In the genomic region with DNA sequence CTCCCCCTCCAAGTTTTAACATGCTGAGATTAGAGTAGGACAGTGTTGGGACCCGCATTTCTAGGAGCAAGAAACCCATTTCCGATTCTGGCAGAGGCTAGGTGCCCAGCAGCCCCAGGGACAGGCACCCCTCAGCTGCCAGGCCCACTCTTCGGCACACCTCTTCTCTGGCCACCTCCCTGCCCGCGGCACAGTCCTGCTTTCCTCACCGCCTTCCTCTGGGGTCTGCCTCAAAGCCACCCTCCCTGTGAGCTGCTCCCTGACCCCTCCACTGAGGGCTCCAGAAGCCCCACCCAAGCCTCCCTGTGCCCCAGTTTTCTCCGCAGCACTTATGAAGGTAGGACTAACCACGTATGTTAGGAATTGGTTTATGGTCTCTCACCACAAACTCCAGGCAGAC, we compare ENCODE assay signal across 16 cellular contexts.
A peak's percentile ranks its signal among the peaks of the same experiment; 100 is the strongest.
DNase-seq lines count a peak whose midpoint lies in the region; ATAC-seq and TF ChIP-seq lines count a peak whose summit lies in the region.
"Had no signal": no experiment of that assay in that cellular context is flagged by ENCODE, and none has a peak within 500 bp of the region (broad histone marks: within the 10 kb centered on the region; RNA-seq: fewer than 3 reads in every experiment).

No MANE protein-coding gene starts in this region.

- H3K79me1 ChIP-seq in H9 (ENCODE audit: insufficient read depth, low read depth, low read length, poor library complexity, severe bottlenecking) (peaks cover 7% of the 10 kb centered on the region), mesenchymal stem cell (replicated peaks; ENCODE audit: low read length, poor library complexity, severe bottlenecking) (peaks cover 51% of the 10 kb centered on the region)

- H2BK20ac ChIP-seq in H9 (ENCODE audit: low read depth, low read length, poor library complexity, severe bottlenecking) = no peak overlapping the region

- H4K5ac ChIP-seq in H9 (ENCODE audit: insufficient read length, low read depth, low read length) = no peak overlapping the region

- no peak for TF ChIP-seq CTCF in H9 (conservative IDR thresholded peaks at IDR 0.05)
- TF ChIP-seq CTCF in suprapubic skin (IDR thresholded peaks at IDR 0.05) = no peak
- no peak for TF ChIP-seq CTCF in mucosa of descending colon (IDR thresholded peaks at IDR 0.05)

- H3K4me1 ChIP-seq in H9 (ENCODE audit: insufficient read depth, low read length) (peaks cover 13% of the 10 kb centered on the region; the same call in 1 of the 2 replicates), adipocyte (ENCODE audit: control insufficient read depth, insufficient read depth, low read length) (peaks cover 49% of the 10 kb centered on the region), mesenchymal stem cell (ENCODE audit: control insufficient read depth, insufficient read depth, low read depth, low read length) (peaks cover 8% of the 10 kb centered on the region), suprapubic skin (peaks cover 78% of the 10 kb centered on the region), mucosa of descending colon (ENCODE audit: low read depth) (peaks cover 9% of the 10 kb centered on the region)

- peaks cover 8 to 18% (median 15%) of the 10 kb centered on the region in 3 experiments for H3K36me3 Mint-ChIP-seq in H9 (ENCODE audit: insufficient read depth in 1 of 3, low read depth in 3 of 3)

- peaks cover 47 to 67% of the 10 kb centered on the region in 2 experiments for H3K4me1 Mint-ChIP-seq in H9

- H2BK120ac ChIP-seq in H9 (ENCODE audit: low read depth, low read length, poor library complexity, severe bottlenecking) (no peak overlapping the region), mesenchymal stem cell (ENCODE audit: low read depth, low read length) (no peak overlapping the region)

- no peak for TF ChIP-seq POLR2A in suprapubic skin (IDR thresholded peaks at IDR 0.05)

- H2BK5ac ChIP-seq in H9 (ENCODE audit: insufficient read length, low read length) = no peak overlapping the region
- H2BK5ac ChIP-seq in mesenchymal stem cell (ENCODE audit: low read depth, low read length, poor library complexity, severe bottlenecking) = no peak overlapping the region

- H3K14ac ChIP-seq in H9 (ENCODE audit: insufficient read depth, low read length) = no peak overlapping the region
- H3K14ac ChIP-seq in mesenchymal stem cell (ENCODE audit: low read length in 2 of 2) = peak overlapping the region in 1 of 2 experiments; percentile 19

- no peaks in the 10 kb centered on the region for H3K23me2 ChIP-seq in H9 (ENCODE audit: insufficient read length, low read depth, low read length, poor library complexity, severe bottlenecking)

- no peak overlapping the region for H3K23ac ChIP-seq in H9 (ENCODE audit: insufficient read length, low read depth, low read length)
- H3K23ac ChIP-seq in mesenchymal stem cell (ENCODE audit: low read length in 2 of 2) = no peak overlapping the region

- H2AK5ac ChIP-seq in H9 (ENCODE audit: insufficient read length, low read length) = no peak overlapping the region
- H2AK5ac ChIP-seq in mesenchymal stem cell (ENCODE audit: low read length, severe bottlenecking) = no peak overlapping the region

- H2AFZ ChIP-seq in H9 (ENCODE audit: low read length) (no peak overlapping the region), mesenchymal stem cell (ENCODE audit: low read depth, low read length) (no peak overlapping the region)
- H2AFZ ChIP-seq: parathyroid adenoma had no signal

- H3K56ac ChIP-seq in H9 (ENCODE audit: insufficient read length, low read depth, low read length) = no peak overlapping the region

- no peak overlapping the region for H3T11ph ChIP-seq in H9 (ENCODE audit: low read length)

- H4K8ac ChIP-seq in H9 (replicated peaks; ENCODE audit: insufficient read length, low read depth, low read length) = no peak overlapping the region
- peak overlapping the region; percentile 70 for H4K8ac ChIP-seq in mesenchymal stem cell (ENCODE audit: low read length)

- H2BK15ac ChIP-seq in H9 (ENCODE audit: low read depth, low read length) (no peak overlapping the region), mesenchymal stem cell (ENCODE audit: low read depth, poor library complexity, severe bottlenecking) (peak overlapping the region; percentile 48)

- peaks cover 14% of the 10 kb centered on the region; the same call in 1 of the 2 replicates for H3K79me2 ChIP-seq in H9 (ENCODE audit: insufficient read depth, low read length)

- no peak overlapping the region for H3K9ac ChIP-seq in H9 (ENCODE audit: extremely low read depth, insufficient read length, low read length)
- peak overlapping the region; percentile 83 for H3K9ac ChIP-seq in adipocyte (ENCODE audit: low read length)
- H3K9ac ChIP-seq in mesenchymal stem cell (ENCODE audit: low read length) = peak overlapping the region; percentile 85
- H3K9ac ChIP-seq: parathyroid adenoma had no signal

- no peaks in the 10 kb centered on the region for H3K9me3 ChIP-seq in H9 (ENCODE audit: control insufficient read depth, low read depth, low read length)
- no peaks in the 10 kb centered on the region for H3K9me3 ChIP-seq in adipocyte (ENCODE audit: control insufficient read depth, low read length)
- H3K9me3 ChIP-seq in mesenchymal stem cell (ENCODE audit: control insufficient read depth, low read length) = no peaks in the 10 kb centered on the region
- H3K9me3 ChIP-seq in suprapubic skin = no peaks in the 10 kb centered on the region
- H3K9me3 ChIP-seq in mucosa of descending colon = no peaks in the 10 kb centered on the region

- no peaks in the 10 kb centered on the region for H4K20me1 ChIP-seq in H9 (ENCODE audit: control insufficient read depth, insufficient read depth, insufficient read length)

- H3K9me3 Mint-ChIP-seq in H9 = no peaks in the 10 kb centered on the region

- H2BK12ac ChIP-seq in H9 (ENCODE audit: insufficient read length, low read depth, low read length) (no peak overlapping the region), mesenchymal stem cell (ENCODE audit: low read length in 2 of 2) (peak overlapping the region in 1 of 2 experiments; percentile 17)

- no CpG with 5 or more reads among the region's 8 CpGs for WGBS in H9 (ENCODE audit: extremely low coverage, insufficient read length, low lambda C conversion rate)
- WGBS in mesenchymal stem cell = 93% methylated on average over 8 of the region's 8 CpGs
- WGBS in suprapubic skin = 69% methylated on average over 8 of the region's 8 CpGs

- H3K4me3 Mint-ChIP-seq in H9 = no peak overlapping the region

- no peak for ATAC-seq in mucosa of descending colon

- H3K27ac ChIP-seq in H9 (ENCODE audit: insufficient read length, low read depth, low read length) (no peak overlapping the region), mesenchymal stem cell (ENCODE audit: low read length, poor library complexity, severe bottlenecking) (no peak overlapping the region), suprapubic skin (peak overlapping the region; percentile 91)
- H3K27ac ChIP-seq: parathyroid adenoma had no signal

- no peaks in the 10 kb centered on the region for H3K27me3 Mint-ChIP-seq in H9 (ENCODE audit: low read depth)

- H3K27me3 ChIP-seq in H9 (ENCODE audit: insufficient read depth, low read length) (no peaks in the 10 kb centered on the region), adipocyte (replicated peaks; ENCODE audit: control insufficient read depth, insufficient read depth, low read length) (no peaks in the 10 kb centered on the region), mesenchymal stem cell (ENCODE audit: control insufficient read depth in 1 of 2, insufficient read depth in 1 of 2, low read length in 2 of 2) (no peaks in the 10 kb centered on the region), suprapubic skin (no peaks in the 10 kb centered on the region)

- H3K36me3 ChIP-seq in adipocyte (ENCODE audit: control insufficient read depth, insufficient read depth, low read length, severe bottlenecking) (peaks cover 6% of the 10 kb centered on the region), mesenchymal stem cell (ENCODE audit: control insufficient read depth in 1 of 2, insufficient read depth in 2 of 2, low read depth in 1 of 2, low read length in 2 of 2) (peaks cover 22% of the 10 kb centered on the region in 2 experiments), suprapubic skin (peaks cover 12% of the 10 kb centered on the region), mucosa of descending colon (ENCODE audit: low read depth) (no peaks in the 10 kb centered on the region)

- no peak overlapping the region for H3K4ac ChIP-seq in H9 (ENCODE audit: low read depth, low read length)
- peak overlapping the region; percentile 65 to 68 for H3K4ac ChIP-seq in mesenchymal stem cell (ENCODE audit: low read depth in 1 of 2, low read length in 2 of 2)

- peak overlapping the region; percentile 2 to 50 (median 42); a peak in 3 of 7 replicates for H3K27ac Mint-ChIP-seq in H9

- DNase-seq in H9 = no peak
- DNase-seq in adipocyte (ENCODE audit: low read depth) = no peak
- DNase-seq in mesenchymal stem cell = no peak
- peak in 1 of 2 donors; percentile 74 for DNase-seq in suprapubic skin (ENCODE audit: low spot score in 2 of 2)
- no peak for DNase-seq in mesenteric fat pad (ENCODE audit: low spot score)
- no peak for DNase-seq in mucosa of descending colon
- DNase-seq in glomerular visceral epithelial cell (ENCODE audit: extremely low spot score) = no peak
- DNase-seq: activated CD8-positive, alpha-beta memory T cell treated with anti-CD3 and anti-CD28 coated beads for 24 hours; COR-L47; KBM-7; left cardiac atrium; NCI-H146; NCI-H69; stimulated activated CD4-positive, alpha-beta T cell treated with anti-CD3 and anti-CD28 coated beads, Interleukin-2, amount 100 ng/mL, for 24 hours; stimulated activated naive CD4-positive, alpha-beta T cell had no signal

- H3K4me2 ChIP-seq in H9 (ENCODE audit: insufficient read depth, insufficient read length, low read length) (no peak overlapping the region), mesenchymal stem cell (ENCODE audit: low read length, poor library complexity, severe bottlenecking) (no peak overlapping the region)

- intact Hi-C loops in mucosa of descending colon (cut with DNase I, micrococcal nuclease) = no loop called here

- TF ChIP-seq EP300 in suprapubic skin (IDR thresholded peaks at IDR 0.05) = no peak

- no peak overlapping the region for H4K91ac ChIP-seq in H9 (ENCODE audit: insufficient read length, low read depth, low read length)
- peak overlapping the region; percentile 81 for H4K91ac ChIP-seq in mesenchymal stem cell (ENCODE audit: low read length)

- peak overlapping the region; percentile 72 for H3K4me3 ChIP-seq in adipocyte (ENCODE audit: low read length)
- no peak overlapping the region for H3K4me3 ChIP-seq in mesenchymal stem cell (ENCODE audit: insufficient read depth in 1 of 2, low read depth in 1 of 2, low read length in 2 of 2)
- peak overlapping the region; percentile 9 for H3K4me3 ChIP-seq in suprapubic skin
- H3K4me3 ChIP-seq in mucosa of descending colon = no peak overlapping the region

- H3K18ac ChIP-seq in H9 (ENCODE audit: insufficient read length, low read depth, low read length) = no peak overlapping the region
- peak overlapping the region; percentile 45 to 71 for H3K18ac ChIP-seq in mesenchymal stem cell (ENCODE audit: low read depth in 1 of 2, low read length in 2 of 2)

Comparison
In these comparisons a context has a peak if more than half of its experiments do, and no peak if none do; other contexts are left out.
1. H3K4me3 ChIP-seq: peak in adipocyte (single experiment) and suprapubic skin (single experiment); none in mesenchymal stem cell (0 of 2) and mucosa of descending colon (single experiment).